19 cellular contexts compared by ENCODE assay signal in genomic region chr2:11872247-11872947, GRCh38.
DNase-seq lines count a peak whose midpoint lies in the region; FAIRE-seq and TF ChIP-seq lines count a peak whose summit lies in the region.
"Had no signal": no experiment of that assay in that cellular context is flagged by ENCODE, and none has a peak within 500 bp of the region (broad histone marks: within the 10 kb centered on the region; RNA-seq: fewer than 3 reads in every experiment).

No MANE protein-coding gene starts in this region.

- no peaks in the 10 kb centered on the region for H3K9me3 Mint-ChIP-seq in CD4-positive, alpha-beta memory T cell
- H3K9me3 Mint-ChIP-seq in activated T-helper 2 cell treated with anti-CD3 and anti-CD28 coated beads, Interferon-gamma antibody, Interleukin-2, Interleukin-4, amounts not matched to agents 10 μg/mL and 5 μg/mL and 100 μg/mL, durations not matched to agents 14 hours and 24 hours and 36 hours = no peaks in the 10 kb centered on the region

- H3K27ac ChIP-seq in CD4-positive, alpha-beta memory T cell (ENCODE audit: low read depth, low read length) = no peak overlapping the region
- no peak overlapping the region for H3K27ac ChIP-seq in testis
- H3K27ac ChIP-seq: C4-2B, sigmoid colon, uterus had no signal

- peak overlapping the region in 3 of 7 donors; percentile 16 to 91 (median 42) for H3K27ac Mint-ChIP-seq in CD4-positive, alpha-beta memory T cell
- no peak overlapping the region for H3K27ac Mint-ChIP-seq in activated T-helper 2 cell treated with anti-CD3 and anti-CD28 coated beads, Interferon-gamma antibody, Interleukin-2, Interleukin-4, amounts not matched to agents 10 μg/mL and 5 μg/mL and 100 μg/mL, durations not matched to agents 14 hours and 24 hours and 36 hours
- H3K27ac Mint-ChIP-seq: activated naive CD4-positive, alpha-beta T cell treated with anti-CD3 and anti-CD28 coated beads, Interleukin-2, amount 50 U/mL, for 72 hours; stimulated activated naive B cell treated with anti-CD40 and anti-IgM and Interleukin-4, amounts not matched to agents 10 μg/mL and 1 μg/mL and 100 μg/mL, for 72 hours had no signal

- 58 to 66% methylated on average over 5 of the region's 5 CpGs for WGBS in testis, 2 donors

- H3K36me3 Mint-ChIP-seq in CD4-positive, alpha-beta memory T cell = no peaks in the 10 kb centered on the region
- no peaks in the 10 kb centered on the region for H3K36me3 Mint-ChIP-seq in activated T-helper 2 cell treated with anti-CD3 and anti-CD28 coated beads, Interferon-gamma antibody, Interleukin-2, Interleukin-4, amounts not matched to agents 10 μg/mL and 5 μg/mL and 100 μg/mL, durations not matched to agents 14 hours and 24 hours and 36 hours (ENCODE audit: low read depth)
- H3K36me3 Mint-ChIP-seq: activated naive CD4-positive, alpha-beta T cell treated with anti-CD3 and anti-CD28 coated beads, Interleukin-2, amount 50 U/mL, for 72 hours had no signal

- H3K36me3 ChIP-seq in CD4-positive, alpha-beta memory T cell (ENCODE audit: insufficient read depth, low read length) = no peaks in the 10 kb centered on the region
- H3K36me3 ChIP-seq in testis (ENCODE audit: low read depth, missing control alignments) = no peaks in the 10 kb centered on the region
- H3K36me3 ChIP-seq: sigmoid colon, uterus had no signal

- intact Hi-C loops in CD4-positive, alpha-beta memory T cell (cut with micrococcal nuclease) = no loop called here
- intact Hi-C loops in activated T-helper 2 cell treated with anti-CD3 and anti-CD28 coated beads, Interferon-gamma antibody, Interleukin-2, Interleukin-4, amounts not matched to agents 10 μg/mL and 5 μg/mL and 100 μg/mL, durations not matched to agents 14 hours and 24 hours and 36 hours (cut with micrococcal nuclease) = no loop called here
- intact Hi-C loops in testis (cut with DNase I; ENCODE audit: low total_unique reads) (no loop called here), posterior vena cava (cut with DNase I) (no loop called here)

- peak overlapping the region in 1 of 8 donors; percentile 54 for H3K4me3 Mint-ChIP-seq in CD4-positive, alpha-beta memory T cell
- no peak overlapping the region for H3K4me3 Mint-ChIP-seq in activated T-helper 2 cell treated with anti-CD3 and anti-CD28 coated beads, Interferon-gamma antibody, Interleukin-2, Interleukin-4, amounts not matched to agents 10 μg/mL and 5 μg/mL and 100 μg/mL, durations not matched to agents 14 hours and 24 hours and 36 hours (ENCODE audit: low read depth)
- H3K4me3 Mint-ChIP-seq: stimulated activated naive B cell treated with anti-CD40 and anti-IgM and Interleukin-4, amounts not matched to agents 10 μg/mL and 1 μg/mL and 100 μg/mL, for 72 hours had no signal

- peaks cover 10% of the 10 kb centered on the region for H3K4me1 ChIP-seq in CD4-positive, alpha-beta memory T cell (ENCODE audit: insufficient read depth, low read length)
- no peaks in the 10 kb centered on the region for H3K4me1 ChIP-seq in testis
- H3K4me1 ChIP-seq: uterus had no signal

- H3K27me3 ChIP-seq in CD4-positive, alpha-beta memory T cell (ENCODE audit: insufficient read depth, low read length) = no peaks in the 10 kb centered on the region
- H3K27me3 ChIP-seq in testis = no peaks in the 10 kb centered on the region
- H3K27me3 ChIP-seq: sigmoid colon, uterus had no signal

- CTCF ChIA-PET in CD4-positive, alpha-beta memory T cell (lab: Charles Lee; ENCODE audit: partially characterized antibody) = interaction anchor here (0.7 to 2.5 kb wide), 4 partner anchors 8 to 1059 kb away, joined by 3 to 13 read pairs (median 4); partner anchors contain the start of gene TRIB2

- H3K4me3 ChIP-seq in CD4-positive, alpha-beta memory T cell (ENCODE audit: low read length in 2 of 2) = no peak overlapping the region
- H3K4me3 ChIP-seq in fibroblast of villous mesenchyme (ENCODE audit: low read depth, low read length) (no peak overlapping the region), testis (no peak overlapping the region)
- H3K4me3 ChIP-seq: sigmoid colon, uterus had no signal

- TF ChIP-seq POLR2A in GM12891 (IDR thresholded peaks at IDR 0.05; ENCODE audit: low read depth, low read length) (no peak), testis (IDR thresholded peaks at IDR 0.05) (no peak)

- DNase-seq in CD4-positive, alpha-beta memory T cell = peak in 4 of 5 donors; percentile 13 to 45 (median 33)
- no peak for DNase-seq in GM12891 (ENCODE audit: insufficient read length, low spot score)
- DNase-seq in SHP77 treated with DMSO at 0.1 percent for 48 hours (lab: John Stamatoyannopoulos, UW) = peak; percentile 59
- DNase-seq in fibroblast of villous mesenchyme (ENCODE audit: low read depth) = peak; percentile 42
- no peak for DNase-seq in activated T-helper 2 cell treated with anti-CD3 and anti-CD28 coated beads, Interferon-gamma antibody, Interleukin-2, Interleukin-4, amounts not matched to agents 10 μg/mL and 5 μg/mL and 100 μg/mL, durations not matched to agents 14 hours and 24 hours and 36 hours (ENCODE audit: low spot score)
- no peak for DNase-seq in testis
- DNase-seq in stimulated activated CD4-positive, alpha-beta T cell treated with anti-CD3 and anti-CD28 coated beads, Interleukin-2, amount 100 ng/mL, for 48 hours = no peak
- DNase-seq in posterior vena cava (ENCODE audit: low spot score) = no peak
- DNase-seq: KG1; mammary epithelial cell; NCI-H2081; sigmoid colon; stimulated activated CD4-positive, alpha-beta T cell treated with anti-CD3 and anti-CD28 coated beads, Interleukin-4, amount 100 ng/mL, for 4 hours; stimulated activated naive B cell treated with anti-CD40 and anti-IgM and Interleukin-4, amounts not matched to agents 10 μg/mL and 1 μg/mL and 100 μg/mL, for 72 hours; uterus had no signal

- peaks cover 0 to 1% of the 10 kb centered on the region in 2 donors for H3K27me3 Mint-ChIP-seq in CD4-positive, alpha-beta memory T cell
- H3K27me3 Mint-ChIP-seq in activated T-helper 2 cell treated with anti-CD3 and anti-CD28 coated beads, Interferon-gamma antibody, Interleukin-2, Interleukin-4, amounts not matched to agents 10 μg/mL and 5 μg/mL and 100 μg/mL, durations not matched to agents 14 hours and 24 hours and 36 hours (ENCODE audit: low read depth) = peaks cover 10% of the 10 kb centered on the region

- TF ChIP-seq CTCF in fibroblast of villous mesenchyme (IDR thresholded peaks at IDR 0.05; ENCODE audit: insufficient read depth, low read depth, low read length) (no peak), testis (IDR thresholded peaks at IDR 0.05) (no peak)

- H3K4me1 Mint-ChIP-seq in CD4-positive, alpha-beta memory T cell = peaks cover 10 to 18% (median 13%) of the 10 kb centered on the region in 4 donors
- H3K4me1 Mint-ChIP-seq in activated T-helper 2 cell treated with anti-CD3 and anti-CD28 coated beads, Interferon-gamma antibody, Interleukin-2, Interleukin-4, amounts not matched to agents 10 μg/mL and 5 μg/mL and 100 μg/mL, durations not matched to agents 14 hours and 24 hours and 36 hours (ENCODE audit: low read depth) = no peaks in the 10 kb centered on the region

- POLR2A ChIA-PET in CD4-positive, alpha-beta memory T cell (lab: Charles Lee; ENCODE audit: partially characterized antibody) = no interaction called here

- FAIRE-seq in GM12891 (lab: Jason Lieb, UNC) = peak; percentile 70
- FAIRE-seq: colon, H54 had no signal

- no peaks in the 10 kb centered on the region for H3K9me3 ChIP-seq in CD4-positive, alpha-beta memory T cell (ENCODE audit: control insufficient read depth in 1 of 2, low read length in 2 of 2)
- no peaks in the 10 kb centered on the region for H3K9me3 ChIP-seq in testis
- H3K9me3 ChIP-seq: sigmoid colon, uterus had no signal

TF ChIP-seq in GM12891, 5 proteins besides CTCF, POLR2A, EP300 and RAD21:
- TF ChIP-seq TAF1 (IDR thresholded peaks at IDR 0.05; ENCODE audit: low read depth, low read length) = no peak
- no peak for TF ChIP-seq PAX5 (IDR thresholded peaks at IDR 0.05; ENCODE audit: insufficient read depth, low read length, severe bottlenecking)
- TF ChIP-seq SPI1 (IDR thresholded peaks at IDR 0.05; ENCODE audit: low read depth, low read length) = no peak
- TF ChIP-seq POU2F2 (IDR thresholded peaks at IDR 0.05; ENCODE audit: low read depth, low read length) = no peak
- no peak for TF ChIP-seq POLR2AphosphoS5 (IDR thresholded peaks at IDR 0.05; ENCODE audit: low read depth, low read length)

Comparison
In these comparisons a context has a peak if more than half of its experiments do, and no peak if none do; other contexts are left out.
1. DNase-seq: peak in CD4-positive, alpha-beta memory T cell (4 of 5), SHP77 treated with DMSO at 0.1 percent for 48 hours (single experiment) and fibroblast of villous mesenchyme (single experiment); none in GM12891 (single experiment), activated T-helper 2 cell treated with anti-CD3 and anti-CD28 coated beads, Interferon-gamma antibody, Interleukin-2, Interleukin-4, amounts not matched to agents 10 μg/mL and 5 μg/mL and 100 μg/mL, durations not matched to agents 14 hours and 24 hours and 36 hours (single experiment), testis (single experiment), stimulated activated CD4-positive, alpha-beta T cell treated with anti-CD3 and anti-CD28 coated beads, Interleukin-2, amount 100 ng/mL, for 48 hours (0 of 2) and posterior vena cava (single experiment).